1 cellular context compared by ENCODE assay signal in genomic region chr6:19803331-19804330, GRCh38.
TF ChIP-seq lines count a peak whose summit lies in the region.

No MANE protein-coding gene starts in this region.

TF ChIP-seq in GM23338, 12 proteins besides CTCF, POLR2A, EP300 and RAD21 (continued from another document):
- TF ChIP-seq REST (IDR thresholded peaks at IDR 0.05; ENCODE audit: unreplicated experiment) (no peak), EZH2 (IDR thresholded peaks at IDR 0.05; ENCODE audit: low read depth, unreplicated experiment) (no peak), NANOG (IDR thresholded peaks at IDR 0.05; ENCODE audit: borderline replicate concordance) (no peak), ZNF114 (CRISPR knock-in tag; IDR thresholded peaks at IDR 0.05) (no peak), POLR2AphosphoS5 (IDR thresholded peaks at IDR 0.05; ENCODE audit: low read depth) (no peak)
